Comparison of ENCODE assay signal across 11 cellular contexts in the genomic region with DNA sequence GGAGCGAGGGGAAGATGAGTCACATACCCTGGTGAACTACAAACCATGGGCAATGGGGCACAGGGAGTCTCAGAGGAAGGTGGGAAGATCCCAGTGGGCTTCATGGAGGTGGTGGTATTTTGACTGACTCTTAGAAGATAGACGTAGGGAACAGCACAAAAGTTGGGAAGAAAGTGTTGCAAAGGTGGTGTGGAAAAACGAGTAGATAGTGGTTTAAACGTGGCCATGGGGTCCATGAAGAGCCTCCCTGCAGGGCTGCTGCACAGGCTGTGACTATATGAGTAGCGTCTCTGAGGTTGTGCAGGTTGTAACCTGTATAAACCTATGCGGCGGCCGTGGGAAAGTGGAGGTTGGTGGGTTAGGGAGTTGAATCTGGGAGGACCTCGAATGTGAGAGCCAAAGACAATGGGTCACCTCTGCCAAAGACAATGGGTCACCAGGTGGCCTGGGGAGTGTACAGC. TPM values are rescaled to one million over a fixed set of nuclear protein-coding genes. Genes with fewer than 3 reads are reported as not detected.
A peak's percentile ranks its signal among the peaks of the same experiment; 100 is the strongest.
DNase-seq lines count a peak whose midpoint lies in the region; ATAC-seq and TF ChIP-seq lines count a peak whose summit lies in the region.
"Had no signal": no experiment of that assay in that cellular context is flagged by ENCODE, and none has a peak within 500 bp of the region (broad histone marks: within the 10 kb centered on the region; RNA-seq: fewer than 3 reads in every experiment).

No MANE protein-coding gene starts in this region.

- H3K4me1 Mint-ChIP-seq in T-helper 17 cell = peaks cover 15% of the 10 kb centered on the region

- CTCF ChIA-PET in HCT116 (lab: Charles Lee) = interaction anchor here (0.7 to 5.0 kb wide), 13 partner anchors 13 to 452 kb away, joined by 3 to 98 read pairs (median 9); a partner anchor contains a TSS

- POLR2A ChIA-PET in HCT116 (lab: Charles Lee) = interaction anchor here (1.1 to 1.5 kb wide), 2 partner anchors 17 to 26 kb away, joined by 3 to 6 read pairs; a partner anchor contains a TSS

- H2AFZ ChIP-seq in HCT116 (ENCODE audit: low read depth, low read length, poor library complexity, severe bottlenecking) = peak overlapping the region; percentile 55

- H3K27me3 ChIP-seq in HCT116 (ENCODE audit: insufficient read depth, low read length) = no peaks in the 10 kb centered on the region
- peaks cover 0 to 30% (median 6%) of the 10 kb centered on the region in 7 donors for H3K27me3 ChIP-seq in spleen (replicated peaks in 1 of 7)

- intact Hi-C loops in HCT116 (cut with micrococcal nuclease) = loop anchor here (1.0 to 10.0 kb wide), 7 partner anchors 19 to 669 kb away; a partner anchor contains a TSS
- intact Hi-C loops in spleen (cut with DNase I; ENCODE audit: low total_unique reads) = no loop called here

- RAD21 ChIA-PET in HCT116 (lab: Charles Lee; ENCODE audit: low non-redundant PET in 1 of 2, low total read pairs in 2 of 2, uncharacterized antibody in 2 of 2, unreplicated experiment in 2 of 2) = interaction anchor here in 1 of 2 experiments (1.5 kb wide), 1 partner anchor 16 kb away, joined by 10 read pairs; no protein-coding TSS in a partner anchor

- H3K4me3 ChIP-seq in HCT116 (replicated peaks in 1 of 2; ENCODE audit: low read depth in 1 of 2, low read length in 2 of 2) (peak overlapping the region in 1 of 2 experiments; percentile 13; a peak in 1 of 4 replicates), spleen (no peak overlapping the region)

- DNase-seq in HCT116 (ENCODE audit: low read depth, low spot score) (no peak), T-helper 17 cell (no peak), epithelial cell of prostate (ENCODE audit: low read depth, low spot score) (no peak), spleen (no peak), NCI-H187 (lab: John Stamatoyannopoulos, UW) (no peak), EL (no peak)
- DNase-seq: NCI-H2029 treated with DMSO at 0.1 percent for 48 hours had no signal

- H3K4me1 ChIP-seq in HCT116 (ENCODE audit: control insufficient read depth in 1 of 2, insufficient read depth in 2 of 2, low read length in 2 of 2) (peaks cover 31 to 66% of the 10 kb centered on the region in 2 experiments), spleen (peaks cover 10 to 44% (median 27%) of the 10 kb centered on the region in 6 donors)

- H3K27me3 Mint-ChIP-seq in T-helper 17 cell = peaks cover 37% of the 10 kb centered on the region

- no peaks in the 10 kb centered on the region for H3K9me3 ChIP-seq in HCT116 (ENCODE audit: control insufficient read depth in 1 of 2, insufficient read depth in 1 of 2, low read depth in 1 of 2, low read length in 2 of 2)
- no peaks in the 10 kb centered on the region for H3K9me3 ChIP-seq in T-helper 17 cell (ENCODE audit: control insufficient read depth, low read length, poor library complexity, severe bottlenecking)
- H3K9me3 ChIP-seq in spleen = no peaks in the 10 kb centered on the region

- no peak overlapping the region for H3K27ac Mint-ChIP-seq in T-helper 17 cell
- H3K27ac Mint-ChIP-seq: activated CD8-positive, alpha-beta T cell treated with anti-CD3 and anti-CD28 coated beads for 36 hours had no signal

- peak overlapping the region; percentile 10; the same call in 1 of the 2 replicates for H3K9ac ChIP-seq in HCT116 (ENCODE audit: low read length)

- TF ChIP-seq CTCF in HCT116 (IDR thresholded peaks at IDR 0.05 in 2 of 3, conservative IDR thresholded peaks at IDR 0.05 in 1 of 3; ENCODE audit: borderline replicate concordance in 1 of 3, insufficient read depth in 1 of 3, low read depth in 2 of 3, low read length in 2 of 3) (0 out of 6 replicates have a peak, but pooled peaks of 1 of the 3 experiments have one; percentile 37), spleen (IDR thresholded peaks at IDR 0.05 in 8 of 11, conservative IDR thresholded peaks at IDR 0.05 in 3 of 11) (no peak)

- TF ChIP-seq POLR2A in HCT116 (IDR thresholded peaks at IDR 0.05; ENCODE audit: borderline replicate concordance, extremely low read depth, insufficient read depth, insufficient read length) (no peak), spleen (IDR thresholded peaks at IDR 0.05) (no peak)

- no peak for TF ChIP-seq RAD21 in HCT116 (IDR thresholded peaks at IDR 0.05; ENCODE audit: low read depth)

- no TSS peak for BruUV-seq in HCT116 (replicated peaks; lab: Mats Ljungman, UMichigan)

- H3K27ac ChIP-seq in HCT116 (ENCODE audit: low read depth, low read length) = peak overlapping the region; percentile 39
- H3K27ac ChIP-seq in epithelial cell of prostate = peak overlapping the region; percentile 35
- peak overlapping the region in 6 of 8 donors; percentile 36 to 77 (median 58) for H3K27ac ChIP-seq in spleen

- no peaks in the 10 kb centered on the region for H3K79me2 ChIP-seq in HCT116 (ENCODE audit: insufficient read depth, low read length)

- no peaks in the 10 kb centered on the region for H3K36me3 ChIP-seq in HCT116 (ENCODE audit: control insufficient read depth in 1 of 2, insufficient read depth in 2 of 2, low read length in 2 of 2)
- no peaks in the 10 kb centered on the region for H3K36me3 ChIP-seq in spleen

- H3K4me3 Mint-ChIP-seq in T-helper 17 cell = peak overlapping the region; percentile 43
- H3K4me3 Mint-ChIP-seq: activated CD8-positive, alpha-beta T cell treated with anti-CD3 and anti-CD28 coated beads for 36 hours; IgD-negative memory B cell had no signal

- H3K4me2 ChIP-seq in HCT116 (ENCODE audit: low read length) = peak overlapping the region; percentile 66

- H3K36me3 Mint-ChIP-seq in T-helper 17 cell (ENCODE audit: low read depth) = peaks cover 5% of the 10 kb centered on the region
- H3K36me3 Mint-ChIP-seq: IgD-negative memory B cell had no signal

- no peaks in the 10 kb centered on the region for H3K9me2 ChIP-seq in HCT116 (ENCODE audit: insufficient read depth)

- H4K20me1 ChIP-seq in HCT116 (ENCODE audit: insufficient read depth) = no peaks in the 10 kb centered on the region

- WGBS in spleen, 5 donors = 56 to 67% (median 58%) methylated on average over 9 of the region's 9 CpGs

- no peak for ATAC-seq in HCT116
- ATAC-seq in T-helper 17 cell = no peak
- no peak for ATAC-seq in GM18520 (IDR thresholded peaks at IDR 0.05; ENCODE audit: unreplicated experiment)
- ATAC-seq in HG03457 (IDR thresholded peaks at IDR 0.05; ENCODE audit: unreplicated experiment) = no peak

TF ChIP-seq in HCT116, 20 proteins besides CTCF, POLR2A, EP300 and RAD21 (continues in another document):
- TF ChIP-seq ZFX (IDR thresholded peaks at IDR 0.05) (no peak), FOSL1 (IDR thresholded peaks at IDR 0.05; ENCODE audit: low read depth) (no peak), ELF1 (IDR thresholded peaks at IDR 0.05; ENCODE audit: borderline replicate concordance, low read depth) (no peak), TCF7L2 (IDR thresholded peaks at IDR 0.05; ENCODE audit: borderline replicate concordance, extremely low read depth, insufficient read depth, insufficient read length) (no peak), SRF (IDR thresholded peaks at IDR 0.05; ENCODE audit: low read depth) (no peak), CBX3 (IDR thresholded peaks at IDR 0.05; ENCODE audit: low read depth) (no peak), ZNF274 (IDR thresholded peaks at IDR 0.05; ENCODE audit: low read depth, low read length) (no peak), YY1 (IDR thresholded peaks at IDR 0.05; ENCODE audit: extremely low read depth, insufficient replicate concordance, low read depth, low read length) (no peak), CEBPB (IDR thresholded peaks at IDR 0.05; ENCODE audit: low read depth) (no peak), EZH2phosphoT487 (IDR thresholded peaks at IDR 0.05; ENCODE audit: borderline replicate concordance) (no peak), JUND (IDR thresholded peaks at IDR 0.05) (no peak), SP1 (IDR thresholded peaks at IDR 0.05; ENCODE audit: low read depth) (no peak)
- TF ChIP-seq, protein P1, sequence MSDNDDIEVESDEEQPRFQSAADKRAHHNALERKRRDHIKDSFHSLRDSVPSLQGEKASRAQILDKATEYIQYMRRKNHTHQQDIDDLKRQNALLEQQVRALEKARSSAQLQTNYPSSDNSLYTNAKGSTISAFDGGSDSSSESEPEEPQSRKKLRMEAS (IDR thresholded peaks at IDR 0.05) = no peak
- TF ChIP-seq, protein P2, sequence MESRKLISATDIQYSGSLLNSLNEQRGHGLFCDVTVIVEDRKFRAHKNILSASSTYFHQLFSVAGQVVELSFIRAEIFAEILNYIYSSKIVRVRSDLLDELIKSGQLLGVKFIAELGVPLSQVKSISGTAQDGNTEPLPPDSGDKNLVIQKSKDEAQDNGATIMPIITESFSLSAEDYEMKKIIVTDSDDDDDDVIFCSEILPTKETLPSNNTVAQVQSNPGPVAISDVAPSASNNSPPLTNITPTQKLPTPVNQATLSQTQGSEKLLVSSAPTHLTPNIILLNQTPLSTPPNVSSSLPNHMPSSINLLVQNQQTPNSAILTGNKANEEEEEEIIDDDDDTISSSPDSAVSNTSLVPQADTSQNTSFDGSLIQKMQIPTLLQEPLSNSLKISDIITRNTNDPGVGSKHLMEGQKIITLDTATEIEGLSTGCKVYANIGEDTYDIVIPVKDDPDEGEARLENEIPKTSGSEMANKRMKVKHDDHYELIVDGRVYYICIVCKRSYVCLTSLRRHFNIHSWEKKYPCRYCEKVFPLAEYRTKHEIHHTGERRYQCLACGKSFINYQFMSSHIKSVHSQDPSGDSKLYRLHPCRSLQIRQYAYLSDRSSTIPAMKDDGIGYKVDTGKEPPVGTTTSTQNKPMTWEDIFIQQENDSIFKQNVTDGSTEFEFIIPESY (IDR thresholded peaks at IDR 0.05; ENCODE audit: extremely low read depth, insufficient replicate concordance, low read length) = no peak

RNA-seq across cellular contexts. Expression of a gene that starts 13.8 kb away (rescaled TPM):
- 93.0 TPM for total RNA-seq in HCT116 (2021; ENCODE audit: unreplicated experiment)
- polyA plus RNA-seq in HCT116 (2012) = 75.6 and 78.8 TPM in 2 replicates
- total RNA-seq in T-helper 17 cell = 10 to 100 TPM; 16.0 to 23.4 TPM
- 10 to 100 TPM; 40.9 to 76.6 (median 56.9) TPM for total RNA-seq in spleen
- 10 to 100 TPM; 21.8 to 55.3 (median 25.9) TPM for polyA plus RNA-seq in spleen

RNA-seq across cellular contexts. Expression of a gene that starts 17.5 kb away (rescaled TPM):
- total RNA-seq in HCT116 (2021; ENCODE audit: unreplicated experiment) (6.1 TPM), T-helper 17 cell (1 to 10 TPM in 1 of 2 donors, under 1 TPM in 1; 0.65 to 1.1 TPM), spleen (1 to 10 TPM in 5 of 7 donors, under 1 TPM in 2; 0.42 to 2.3 (median 1.6) TPM)
- polyA plus RNA-seq in HCT116 (2012) = 4.8 and 6.1 TPM in 2 replicates
- under 1 TPM; 0.17 to 0.77 (median 0.30) TPM for polyA plus RNA-seq in spleen
- polyA plus RNA-seq: IgD-negative memory B cell had no signal

RNA-seq across cellular contexts. Expression of a gene that starts 17.6 kb away (rescaled TPM):
- total RNA-seq in HCT116 (2021; ENCODE audit: unreplicated experiment) (52.5 TPM), T-helper 17 cell (10 to 100 TPM; 40.8 to 51.5 TPM), spleen (10 to 100 TPM; 35.6 to 70.0 (median 44.3) TPM)
- polyA plus RNA-seq in HCT116 (2012) = 54.6 and 59.3 TPM in 2 replicates
- polyA plus RNA-seq in spleen = 10 to 100 TPM in 2 of 3 donors, 1 to 10 TPM in 1; 7.9 to 16.6 (median 10.8) TPM

RNA-seq across cellular contexts. Expression of a gene that starts 26.1 kb away (rescaled TPM):
- total RNA-seq in HCT116 (2021; ENCODE audit: unreplicated experiment) = 42.1 TPM
- 39.7 and 42.4 TPM in 2 replicates for polyA plus RNA-seq in HCT116 (2012)
- 1 to 10 TPM; 3.8 to 5.7 TPM for total RNA-seq in T-helper 17 cell
- total RNA-seq in spleen = 1 to 10 TPM; 5.6 to 9.4 (median 8.5) TPM
- polyA plus RNA-seq in spleen = 1 to 10 TPM; 7.4 to 9.9 (median 7.9) TPM

RNA-seq across cellular contexts. Expression of a gene that starts 26.1 kb away (rescaled TPM):
- total RNA-seq in HCT116 (2021; ENCODE audit: unreplicated experiment) = 136 TPM
- polyA plus RNA-seq in HCT116 (2012) = 153 and 159 TPM in 2 replicates
- 10 to 100 TPM; 30.8 to 39.0 TPM for total RNA-seq in T-helper 17 cell
- total RNA-seq in spleen = 10 to 100 TPM; 38.3 to 55.9 (median 48.4) TPM
- 10 to 100 TPM; 70.4 to 92.4 (median 79.1) TPM for polyA plus RNA-seq in spleen
